ENCODE assay signal across 9 cellular contexts in genomic region chr11:102599642-102600261, GRCh38. TPM values are rescaled to one million over a fixed set of nuclear protein-coding genes. Genes with fewer than 3 reads are reported as not detected.
DNase-seq lines count a peak whose midpoint lies in the region; ATAC-seq, FAIRE-seq and TF ChIP-seq lines count a peak whose summit lies in the region.
"Had no signal": no experiment of that assay in that cellular context is flagged by ENCODE, and none has a peak within 500 bp of the region (broad histone marks: within the 10 kb centered on the region; RNA-seq: fewer than 3 reads in every experiment).

No MANE protein-coding gene starts in this region.

- peak; percentile 98 for ATAC-seq in GM18505 (IDR thresholded peaks at IDR 0.05; ENCODE audit: unreplicated experiment)

- H3K4me2 ChIP-seq in smooth muscle cell = peak overlapping the region; percentile 63

- H3K36me3 Mint-ChIP-seq in chondrocyte (ENCODE audit: low read depth) = no peaks in the 10 kb centered on the region

- no peaks in the 10 kb centered on the region for H3K9me3 Mint-ChIP-seq in chondrocyte (ENCODE audit: low read depth)

- peaks cover 38% of the 10 kb centered on the region for H3K4me1 Mint-ChIP-seq in chondrocyte (ENCODE audit: low read depth)

- H3K27me3 ChIP-seq in MG63 = no peaks in the 10 kb centered on the region
- H3K27me3 ChIP-seq in smooth muscle cell (ENCODE audit: low read depth) = no peaks in the 10 kb centered on the region

- no peaks in the 10 kb centered on the region for H4K20me1 ChIP-seq in smooth muscle cell (ENCODE audit: low read depth)

- peaks cover 25% of the 10 kb centered on the region for H3F3A ChIP-seq in smooth muscle cell (ENCODE audit: low read depth)

- WGBS in smooth muscle cell (ENCODE audit: low lambda C conversion rate) = 28% methylated on average over 3 of the region's 3 CpGs

- H3K9ac ChIP-seq in smooth muscle cell (ENCODE audit: low read depth) = peak overlapping the region; percentile 83

- H3K79me2 ChIP-seq in smooth muscle cell (ENCODE audit: low read depth) = no peaks in the 10 kb centered on the region

- no peak for TF ChIP-seq POLR2A in GM18505 (IDR thresholded peaks at IDR 0.05; ENCODE audit: borderline replicate concordance, extremely low read depth, insufficient read depth, insufficient read length)
- no peak for TF ChIP-seq POLR2A in H54 (IDR thresholded peaks at IDR 0.05; ENCODE audit: low read depth, low read length)

- TF ChIP-seq CTCF in chondrocyte (IDR thresholded peaks at IDR 0.05) (no peak), smooth muscle cell (IDR thresholded peaks at IDR 0.05; ENCODE audit: borderline replicate concordance, insufficient read depth, poor library complexity, severe bottlenecking) (no peak), coronary artery (IDR thresholded peaks at IDR 0.05) (no peak)

- H3K4me1 ChIP-seq in smooth muscle cell (ENCODE audit: low read depth) = peaks cover 36% of the 10 kb centered on the region

- H3K36me3 ChIP-seq in MG63 (no peaks in the 10 kb centered on the region), smooth muscle cell (ENCODE audit: low read depth) (no peaks in the 10 kb centered on the region)

- DNase-seq in H54 (ENCODE audit: insufficient read length, low spot score) = peak; percentile 5
- peak; percentile 26 for DNase-seq in MG63
- DNase-seq in chondrocyte (ENCODE audit: low spot score) = no peak
- no peak for DNase-seq in smooth muscle cell (lab: John Stamatoyannopoulos, UW; ENCODE audit: unreplicated experiment)
- DNase-seq in activated CD4-positive, CD25-positive, alpha-beta regulatory T cell (lab: John Stamatoyannopoulos, UW) = no peak
- no peak for DNase-seq in NCI-H524 treated with DMSO at 0.1 percent for 48 hours (lab: John Stamatoyannopoulos, UW)
- no peak for DNase-seq in coronary artery (ENCODE audit: low spot score)

- H3K27ac ChIP-seq in smooth muscle cell (ENCODE audit: low read depth) = peak overlapping the region; percentile 97
- peak overlapping the region in 1 of 2 donors; percentile 27 for H3K27ac ChIP-seq in coronary artery

- H3K27ac Mint-ChIP-seq in chondrocyte (ENCODE audit: unreplicated experiment) = peak overlapping the region; percentile 74

- H3K4me3 ChIP-seq in MG63 (no peak overlapping the region), smooth muscle cell (no peak overlapping the region), coronary artery (no peak overlapping the region)

- no peak overlapping the region for H3K4me3 Mint-ChIP-seq in chondrocyte (ENCODE audit: unreplicated experiment)

- peak; percentile 87 for FAIRE-seq in H54 (lab: Jason Lieb, UNC)

- H3K27me3 Mint-ChIP-seq in chondrocyte (ENCODE audit: low read depth) = no peaks in the 10 kb centered on the region

- H2AFZ ChIP-seq in smooth muscle cell (ENCODE audit: low read depth) = no peak overlapping the region

- H3K9me3 ChIP-seq in MG63 (no peaks in the 10 kb centered on the region), smooth muscle cell (replicated peaks; ENCODE audit: low read depth) (no peaks in the 10 kb centered on the region)

RNA-seq across cellular contexts. Expression of gene MMP20, which starts 25.4 kb away (rescaled TPM):
- not detected in 2 replicates for total RNA-seq in MG63 (2014; rRNA removed; shearing (Covaris generic); ENCODE audit: low replicate concordance)
- total RNA-seq in chondrocyte (not detected in 3 replicates), smooth muscle cell (0.49 TPM in 1 of 2 replicates, not detected in the other)
- 0.46 and 0.87 TPM in 2 replicates for polyA plus RNA-seq in smooth muscle cell
- total RNA-seq: activated CD8-positive, alpha-beta memory T cell treated with anti-CD3 and anti-CD28 coated beads for 36 hours had no signal

Comparison
In these comparisons a context has a peak if more than half of its experiments do, and no peak if none do; other contexts are left out.
1. DNase-seq: peak in H54 (single experiment) and MG63 (single experiment); none in chondrocyte (single experiment), smooth muscle cell (single experiment), activated CD4-positive, CD25-positive, alpha-beta regulatory T cell (0 of 4), NCI-H524 treated with DMSO at 0.1 percent for 48 hours (single experiment) and coronary artery (single experiment).